ENCODE assay signal across 1 cellular context in the genomic region with DNA sequence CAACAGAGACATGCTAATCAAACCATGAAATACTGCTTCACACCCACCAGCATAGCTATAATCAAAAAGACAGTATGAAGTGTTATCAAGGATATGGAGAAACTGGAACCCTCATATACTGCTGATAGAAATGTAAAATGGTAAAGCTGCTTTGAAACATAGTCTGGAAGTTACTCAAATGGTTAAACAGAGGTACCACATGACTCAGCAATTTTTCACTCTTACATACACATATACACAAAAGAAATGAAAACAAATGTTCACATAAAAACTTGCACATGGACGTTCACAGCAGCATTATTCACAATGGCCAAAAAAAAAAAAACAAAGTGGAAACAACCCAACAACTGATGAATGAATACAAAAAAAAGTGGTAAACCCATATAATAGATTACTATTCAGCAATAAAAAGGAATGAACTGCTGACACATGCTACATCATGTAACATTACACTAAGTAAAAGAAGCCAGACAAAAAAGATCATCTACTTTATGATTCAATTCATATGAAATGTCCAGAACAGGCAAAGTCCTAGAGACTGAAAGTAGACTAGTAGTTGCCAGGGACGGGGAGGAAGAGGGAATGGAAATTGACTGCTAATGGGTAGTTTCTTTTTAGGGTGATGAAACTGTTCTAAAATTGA.
TF ChIP-seq lines count a peak whose summit lies in the region.

No MANE protein-coding gene starts in this region.

TF ChIP-seq in H1, 55 proteins besides CTCF, POLR2A, EP300 and RAD21:
- TF ChIP-seq MAFK (IDR thresholded peaks at IDR 0.05; ENCODE audit: low read depth, low read length) (peak; percentile 69; the same call in 1 of the 2 replicates), BACH1 (IDR thresholded peaks at IDR 0.05; ENCODE audit: low read length) (peak; percentile 75), CTBP2 (IDR thresholded peaks at IDR 0.05; ENCODE audit: borderline replicate concordance, insufficient read depth, insufficient read length, low read length) (no peak), SUZ12 (IDR thresholded peaks at IDR 0.05; ENCODE audit: low read length) (no peak), CHD2 (IDR thresholded peaks at IDR 0.05; ENCODE audit: low read length) (no peak), EZH2 (IDR thresholded peaks at IDR 0.05; ENCODE audit: low read depth, low read length, severe bottlenecking) (no peak)
- TF ChIP-seq, protein P1, sequence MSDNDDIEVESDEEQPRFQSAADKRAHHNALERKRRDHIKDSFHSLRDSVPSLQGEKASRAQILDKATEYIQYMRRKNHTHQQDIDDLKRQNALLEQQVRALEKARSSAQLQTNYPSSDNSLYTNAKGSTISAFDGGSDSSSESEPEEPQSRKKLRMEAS (IDR thresholded peaks at IDR 0.05) = no peak
